35 cellular contexts compared by ENCODE assay signal in genomic region chr7:127513311-127513710, GRCh38.
"Had no signal": no experiment of that assay in that cellular context is flagged by ENCODE, and none has a peak within 500 bp of the region (broad histone marks: within the 10 kb centered on the region; RNA-seq: fewer than 3 reads in every experiment).

No MANE protein-coding gene starts in this region.

- H3K9me3 ChIP-seq: MG63 had no signal

- H3K36me3 ChIP-seq: MG63 had no signal

- DNase-seq: Karpas-422, Kasumi-1, MG63, MM.1S, MV-4-11, NCI-H1048, NCI-H1092, NCI-H1092 treated with DMSO at 0.1 percent for 48 hours, NCI-H1105, NCI-H1105 treated with DMSO at 0.1 percent for 48 hours, NCI-H1417, NCI-H1417 treated with DMSO at 0.1 percent for 48 hours, NCI-H1436, NCI-H1436 treated with DMSO at 0.1 percent for 48 hours, NCI-H146, NCI-H1694, NCI-H1694 treated with DMSO at 0.1 percent for 48 hours, NCI-H187, NCI-H187 treated with DMSO at 0.1 percent for 48 hours, NCI-H1930, NCI-H2029, NCI-H2029 treated with DMSO at 0.1 percent for 48 hours, NCI-H2081, NCI-H2081 treated with DMSO at 0.1 percent for 48 hours, NCI-H2107, NCI-H2171, NCI-H2171 treated with DMSO at 0.1 percent for 48 hours, NCI-H2227 treated with DMSO at 0.1 percent for 48 hours, NCI-H226, NCI-H345, NCI-H446, NCI-H446 treated with DMSO at 0.1 percent for 48 hours, NCI-H510A, NCI-H510A treated with DMSO at 0.1 percent for 48 hours, NCI-H524 had no signal

- H3K4me3 ChIP-seq: MG63 had no signal
